In genomic region chr11:110474578-110474977, GRCh38 we compare ENCODE assay signal across 2 cellular contexts.
TF ChIP-seq lines count a peak whose summit lies in the region.

No MANE protein-coding gene starts in this region.

TF ChIP-seq in H1, 55 proteins besides CTCF, POLR2A, EP300 and RAD21:
- TF ChIP-seq KDM4A (IDR thresholded peaks at IDR 0.05; ENCODE audit: low read depth, low read length, severe bottlenecking) (no peak), CBX5 (IDR thresholded peaks at IDR 0.05; ENCODE audit: low read depth, low read length) (no peak), HDAC6 (IDR thresholded peaks at IDR 0.05; ENCODE audit: low read depth, low read length) (no peak), TAF7 (optimal IDR thresholded peaks at IDR 0.05; ENCODE audit: borderline replicate concordance, low read depth, low read length) (no peak), HDAC2 (IDR thresholded peaks at IDR 0.05; ENCODE audit: borderline replicate concordance in 1 of 2, low read depth in 2 of 2, low read length in 2 of 2) (no peak), YY1 (IDR thresholded peaks at IDR 0.05; ENCODE audit: low read depth, low read length) (no peak), TEAD4 (IDR thresholded peaks at IDR 0.05; ENCODE audit: low read depth, low read length) (no peak), KDM1A (IDR thresholded peaks at IDR 0.05; ENCODE audit: borderline replicate concordance, low read length) (no peak), SP2 (IDR thresholded peaks at IDR 0.05; ENCODE audit: low read length) (no peak), JUND (IDR thresholded peaks at IDR 0.05; ENCODE audit: low read length) (no peak), CBX8 (IDR thresholded peaks at IDR 0.05; ENCODE audit: borderline replicate concordance, low read depth, low read length) (no peak), RXRA (IDR thresholded peaks at IDR 0.05; ENCODE audit: insufficient read depth, low read depth, low read length) (no peak), TCF12 (IDR thresholded peaks at IDR 0.05; ENCODE audit: low read depth, low read length) (no peak), GABPA (IDR thresholded peaks at IDR 0.05; ENCODE audit: borderline replicate concordance, insufficient read depth, low read length) (no peak), SRF (IDR thresholded peaks at IDR 0.05; ENCODE audit: low read depth, low read length) (no peak), SP1 (IDR thresholded peaks at IDR 0.05; ENCODE audit: low read depth, low read length) (no peak), ZNF274 (IDR thresholded peaks at IDR 0.05; ENCODE audit: borderline replicate concordance, extremely low read depth, low read length) (no peak), RFX5 (IDR thresholded peaks at IDR 0.05; ENCODE audit: borderline replicate concordance, low read depth, low read length) (no peak)

TF ChIP-seq in HEK293T, 16 proteins besides CTCF, POLR2A, EP300 and RAD21:
- TF ChIP-seq ARNT (IDR thresholded peaks at IDR 0.05) (no peak), TARDBP (IDR thresholded peaks at IDR 0.05) (no peak), L3MBTL2 (conservative IDR thresholded peaks at IDR 0.05) (no peak), ELF4 (IDR thresholded peaks at IDR 0.05) (no peak), FOXA1 (IDR thresholded peaks at IDR 0.05) (no peak), ZNF384 (IDR thresholded peaks at IDR 0.05) (no peak), PKNOX1 (IDR thresholded peaks at IDR 0.05) (no peak), SUZ12 (IDR thresholded peaks at IDR 0.05) (no peak), BHLHE40 (IDR thresholded peaks at IDR 0.05; ENCODE audit: borderline replicate concordance) (no peak), FOXK2 (IDR thresholded peaks at IDR 0.05) (no peak), SP1 (IDR thresholded peaks at IDR 0.05) (no peak), NFRKB (IDR thresholded peaks at IDR 0.05) (no peak), CTBP1 (IDR thresholded peaks at IDR 0.05; ENCODE audit: borderline replicate concordance) (no peak), LEF1 (IDR thresholded peaks at IDR 0.05; ENCODE audit: borderline replicate concordance) (no peak), FOXM1 (IDR thresholded peaks at IDR 0.05; ENCODE audit: borderline replicate concordance) (no peak)
